16 cellular contexts compared by ENCODE assay signal in the genomic region with DNA sequence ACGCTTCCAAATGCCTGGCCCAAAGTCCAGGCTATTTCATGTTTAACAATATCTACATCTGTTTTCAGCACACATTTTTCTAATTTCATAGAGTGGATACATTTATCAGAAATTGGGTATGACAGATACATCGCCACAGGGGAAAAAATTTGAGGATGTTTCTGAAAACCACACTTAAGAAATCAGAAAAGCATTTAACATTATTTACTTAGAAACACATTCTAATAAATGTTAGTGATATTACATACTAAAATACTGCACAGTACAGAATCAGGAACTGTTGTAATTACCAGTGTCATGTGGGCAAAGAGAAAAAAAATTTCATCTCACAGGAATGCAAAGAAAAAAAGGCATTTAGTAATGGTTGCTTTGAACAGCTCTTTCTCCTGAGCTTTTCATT.
DNase-seq lines count a peak whose midpoint lies in the region; TF ChIP-seq lines count a peak whose summit lies in the region.
"Had no signal": no experiment of that assay in that cellular context is flagged by ENCODE, and none has a peak within 500 bp of the region (broad histone marks: within the 10 kb centered on the region; RNA-seq: fewer than 3 reads in every experiment).

No MANE protein-coding gene starts in this region.

- H3K9me3 Mint-ChIP-seq in osteocyte (ENCODE audit: unreplicated experiment), result no peaks in the 10 kb centered on the region
- H3K9me3 Mint-ChIP-seq in nephron progenitor cell, result no peaks in the 10 kb centered on the region

- H3K27me3 ChIP-seq in SK-N-SH (ENCODE audit: insufficient read depth), result no peaks in the 10 kb centered on the region
- H3K27me3 ChIP-seq: BLaER1 had no signal

- H3K4me2 ChIP-seq in SK-N-SH, result no peak overlapping the region
- H3K4me2 ChIP-seq: BLaER1 had no signal

- TF ChIP-seq CTCF in AG10803 (conservative IDR thresholded peaks at IDR 0.05; ENCODE audit: low read length) (no peak), SK-N-SH (IDR thresholded peaks at IDR 0.05) (no peak), osteocyte (IDR thresholded peaks at IDR 0.05) (no peak), nephron progenitor cell (IDR thresholded peaks at IDR 0.05) (no peak)

- H3K27ac Mint-ChIP-seq in osteocyte (ENCODE audit: unreplicated experiment) (peak overlapping the region; percentile 56), nephron progenitor cell (no peak overlapping the region)
- H3K27ac Mint-ChIP-seq: CD14-positive monocyte; CD4-positive, alpha-beta memory T cell; HFFc6 had no signal

- H2AFZ ChIP-seq in SK-N-SH (ENCODE audit: low read depth), result no peak overlapping the region
- H2AFZ ChIP-seq: GM23248 had no signal

- H3K79me2 ChIP-seq in SK-N-SH (ENCODE audit: insufficient read depth), result no peaks in the 10 kb centered on the region

- WGBS in SK-N-SH (ENCODE audit: low lambda C conversion rate), result 4% methylated on average over 2 of the region's 2 CpGs

- H3K9me3 ChIP-seq in SK-N-SH, result no peaks in the 10 kb centered on the region
- H3K9me3 ChIP-seq: BLaER1 had no signal

- peaks cover 62% of the 10 kb centered on the region for H3K4me1 Mint-ChIP-seq in osteocyte (ENCODE audit: unreplicated experiment)
- H3K4me1 Mint-ChIP-seq in nephron progenitor cell, result no peaks in the 10 kb centered on the region
- H3K4me1 Mint-ChIP-seq: CD14-positive monocyte; CD4-positive, alpha-beta memory T cell had no signal

- no peaks in the 10 kb centered on the region for H3K9me2 ChIP-seq in SK-N-SH

- peaks cover 0 to 10% of the 10 kb centered on the region in 2 experiments; a peak in 2 of 4 replicates for H3K4me1 ChIP-seq in SK-N-SH (ENCODE audit: control insufficient read depth in 1 of 2, insufficient read depth in 2 of 2, low read depth in 1 of 2, low read length in 1 of 2)
- H3K4me1 ChIP-seq: BLaER1 had no signal

- peak in 1 of 2 experiments; percentile 91; a peak in 2 of 4 replicates for TF ChIP-seq EP300 in SK-N-SH (IDR thresholded peaks at IDR 0.05; ENCODE audit: borderline replicate concordance in 1 of 2, low read depth in 1 of 2, low read length in 1 of 2)

- H3K36me3 ChIP-seq in SK-N-SH (replicated peaks in 1 of 2; ENCODE audit: control insufficient read depth in 1 of 2, insufficient read depth in 2 of 2, low read length in 1 of 2), result no peaks in the 10 kb centered on the region
- H3K36me3 ChIP-seq: BLaER1 had no signal

- H3K27me3 Mint-ChIP-seq in osteocyte (ENCODE audit: unreplicated experiment) (no peaks in the 10 kb centered on the region), nephron progenitor cell (ENCODE audit: low read depth, poor library complexity) (peaks cover 6% of the 10 kb centered on the region)
- H3K27me3 Mint-ChIP-seq: CD4-positive, alpha-beta memory T cell had no signal

- DNase-seq in AG10803 (ENCODE audit: low read depth) (peak; percentile 74), SK-N-SH (peak; percentile 45), dedifferentiated amniotic fluid mesenchymal stem cell (ENCODE audit: extremely low spot score) (peak; percentile 71), osteocyte (ENCODE audit: extremely low spot score, unreplicated experiment) (no peak), nephron progenitor cell (no peak), AG08395 (ENCODE audit: low spot score) (no peak)
- no peak for DNase-seq in stimulated activated CD4-positive, alpha-beta T cell treated with anti-CD3 and anti-CD28 coated beads, Interleukin-15, amount 100 ng/mL, for 24 hours
- DNase-seq: CD4-positive, alpha-beta memory T cell; DMS153; DMS79; GDM1; GM23248; H7; HFFc6 had no signal

- POLR2A ChIA-PET in SK-N-SH (lab: Yijun Ruan, JAX), result no interaction called here

- no peaks in the 10 kb centered on the region for H4K20me1 ChIP-seq in SK-N-SH (ENCODE audit: insufficient read depth)
- H4K20me1 ChIP-seq: BLaER1 had no signal

- no peak overlapping the region for H3K9ac ChIP-seq in SK-N-SH
- H3K9ac ChIP-seq: BLaER1, GM23248 had no signal

- H3K4me3 Mint-ChIP-seq in osteocyte (ENCODE audit: unreplicated experiment) (no peak overlapping the region), nephron progenitor cell (no peak overlapping the region)
- H3K4me3 Mint-ChIP-seq: CD14-positive monocyte; CD4-positive, alpha-beta memory T cell; HFFc6 had no signal

- no peak overlapping the region for H3K4me3 ChIP-seq in AG10803 (ENCODE audit: low read length)
- H3K4me3 ChIP-seq in SK-N-SH (ENCODE audit: low read depth in 2 of 2, low read length in 1 of 2), result no peak overlapping the region
- H3K4me3 ChIP-seq: BLaER1, GM23248 had no signal

- no peaks in the 10 kb centered on the region for H3K36me3 Mint-ChIP-seq in osteocyte (ENCODE audit: unreplicated experiment)
- no peaks in the 10 kb centered on the region for H3K36me3 Mint-ChIP-seq in nephron progenitor cell (ENCODE audit: low read depth)
- H3K36me3 Mint-ChIP-seq: CD14-positive monocyte; CD4-positive, alpha-beta memory T cell had no signal

- CTCF ChIA-PET in SK-N-SH (lab: Yijun Ruan, JAX), result interaction anchor here (0.6 to 0.8 kb wide), 2 partner anchors 148 to 1287 kb away, joined by 3 to 4 read pairs; no protein-coding TSS in a partner anchor

- peak; percentile 11; the same call in 1 of the 2 replicates for TF ChIP-seq RAD21 in SK-N-SH (IDR thresholded peaks at IDR 0.05; ENCODE audit: low read length)

- H3K27ac ChIP-seq in SK-N-SH (ENCODE audit: low read depth in 2 of 2, low read length in 1 of 2), result peak overlapping the region in 1 of 2 experiments; percentile 58; a peak in 2 of 4 replicates
- H3K27ac ChIP-seq: BLaER1, GM23248 had no signal

- no peaks in the 10 kb centered on the region for H3F3A ChIP-seq in SK-N-SH (replicated peaks; ENCODE audit: insufficient read depth)

TF ChIP-seq in SK-N-SH, 30 proteins besides CTCF, POLR2A, EP300 and RAD21 (continues in another document):
- TF ChIP-seq, protein P1, sequence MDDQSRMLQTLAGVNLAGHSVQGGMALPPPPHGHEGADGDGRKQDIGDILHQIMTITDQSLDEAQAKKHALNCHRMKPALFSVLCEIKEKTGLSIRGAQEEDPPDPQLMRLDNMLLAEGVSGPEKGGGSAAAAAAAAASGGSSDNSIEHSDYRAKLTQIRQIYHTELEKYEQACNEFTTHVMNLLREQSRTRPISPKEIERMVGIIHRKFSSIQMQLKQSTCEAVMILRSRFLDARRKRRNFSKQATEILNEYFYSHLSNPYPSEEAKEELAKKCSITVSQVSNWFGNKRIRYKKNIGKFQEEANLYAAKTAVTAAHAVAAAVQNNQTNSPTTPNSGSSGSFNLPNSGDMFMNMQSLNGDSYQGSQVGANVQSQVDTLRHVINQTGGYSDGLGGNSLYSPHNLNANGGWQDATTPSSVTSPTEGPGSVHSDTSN (IDR thresholded peaks at IDR 0.05), result no peak
- TF ChIP-seq TCF12 (IDR thresholded peaks at IDR 0.05) (peak; percentile 53), RCOR1 (IDR thresholded peaks at IDR 0.05; ENCODE audit: low read length) (peak; percentile 93), RXRA (IDR thresholded peaks at IDR 0.05; ENCODE audit: borderline replicate concordance, low read depth) (no peak), MXI1 (IDR thresholded peaks at IDR 0.05; ENCODE audit: low read depth, low read length) (0 out of 2 replicates have a peak, but pooled peaks have one; percentile 21), RFX5 (IDR thresholded peaks at IDR 0.05; ENCODE audit: low read length) (no peak), CHD2 (IDR thresholded peaks at IDR 0.05; ENCODE audit: low read length, partially characterized antibody) (peak; percentile 75), TAF1 (IDR thresholded peaks at IDR 0.05; ENCODE audit: borderline replicate concordance, low read depth, low read length) (no peak)
- TF ChIP-seq, protein P2, sequence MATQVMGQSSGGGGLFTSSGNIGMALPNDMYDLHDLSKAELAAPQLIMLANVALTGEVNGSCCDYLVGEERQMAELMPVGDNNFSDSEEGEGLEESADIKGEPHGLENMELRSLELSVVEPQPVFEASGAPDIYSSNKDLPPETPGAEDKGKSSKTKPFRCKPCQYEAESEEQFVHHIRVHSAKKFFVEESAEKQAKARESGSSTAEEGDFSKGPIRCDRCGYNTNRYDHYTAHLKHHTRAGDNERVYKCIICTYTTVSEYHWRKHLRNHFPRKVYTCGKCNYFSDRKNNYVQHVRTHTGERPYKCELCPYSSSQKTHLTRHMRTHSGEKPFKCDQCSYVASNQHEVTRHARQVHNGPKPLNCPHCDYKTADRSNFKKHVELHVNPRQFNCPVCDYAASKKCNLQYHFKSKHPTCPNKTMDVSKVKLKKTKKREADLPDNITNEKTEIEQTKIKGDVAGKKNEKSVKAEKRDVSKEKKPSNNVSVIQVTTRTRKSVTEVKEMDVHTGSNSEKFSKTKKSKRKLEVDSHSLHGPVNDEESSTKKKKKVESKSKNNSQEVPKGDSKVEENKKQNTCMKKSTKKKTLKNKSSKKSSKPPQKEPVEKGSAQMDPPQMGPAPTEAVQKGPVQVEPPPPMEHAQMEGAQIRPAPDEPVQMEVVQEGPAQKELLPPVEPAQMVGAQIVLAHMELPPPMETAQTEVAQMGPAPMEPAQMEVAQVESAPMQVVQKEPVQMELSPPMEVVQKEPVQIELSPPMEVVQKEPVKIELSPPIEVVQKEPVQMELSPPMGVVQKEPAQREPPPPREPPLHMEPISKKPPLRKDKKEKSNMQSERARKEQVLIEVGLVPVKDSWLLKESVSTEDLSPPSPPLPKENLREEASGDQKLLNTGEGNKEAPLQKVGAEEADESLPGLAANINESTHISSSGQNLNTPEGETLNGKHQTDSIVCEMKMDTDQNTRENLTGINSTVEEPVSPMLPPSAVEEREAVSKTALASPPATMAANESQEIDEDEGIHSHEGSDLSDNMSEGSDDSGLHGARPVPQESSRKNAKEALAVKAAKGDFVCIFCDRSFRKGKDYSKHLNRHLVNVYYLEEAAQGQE (IDR thresholded peaks at IDR 0.05; ENCODE audit: low read depth, low read length), result no peak
- TF ChIP-seq, protein P3, sequence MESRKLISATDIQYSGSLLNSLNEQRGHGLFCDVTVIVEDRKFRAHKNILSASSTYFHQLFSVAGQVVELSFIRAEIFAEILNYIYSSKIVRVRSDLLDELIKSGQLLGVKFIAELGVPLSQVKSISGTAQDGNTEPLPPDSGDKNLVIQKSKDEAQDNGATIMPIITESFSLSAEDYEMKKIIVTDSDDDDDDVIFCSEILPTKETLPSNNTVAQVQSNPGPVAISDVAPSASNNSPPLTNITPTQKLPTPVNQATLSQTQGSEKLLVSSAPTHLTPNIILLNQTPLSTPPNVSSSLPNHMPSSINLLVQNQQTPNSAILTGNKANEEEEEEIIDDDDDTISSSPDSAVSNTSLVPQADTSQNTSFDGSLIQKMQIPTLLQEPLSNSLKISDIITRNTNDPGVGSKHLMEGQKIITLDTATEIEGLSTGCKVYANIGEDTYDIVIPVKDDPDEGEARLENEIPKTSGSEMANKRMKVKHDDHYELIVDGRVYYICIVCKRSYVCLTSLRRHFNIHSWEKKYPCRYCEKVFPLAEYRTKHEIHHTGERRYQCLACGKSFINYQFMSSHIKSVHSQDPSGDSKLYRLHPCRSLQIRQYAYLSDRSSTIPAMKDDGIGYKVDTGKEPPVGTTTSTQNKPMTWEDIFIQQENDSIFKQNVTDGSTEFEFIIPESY (IDR thresholded peaks at IDR 0.05; ENCODE audit: borderline replicate concordance, low read depth), result no peak
- TF ChIP-seq, protein P4, sequence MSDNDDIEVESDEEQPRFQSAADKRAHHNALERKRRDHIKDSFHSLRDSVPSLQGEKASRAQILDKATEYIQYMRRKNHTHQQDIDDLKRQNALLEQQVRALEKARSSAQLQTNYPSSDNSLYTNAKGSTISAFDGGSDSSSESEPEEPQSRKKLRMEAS (IDR thresholded peaks at IDR 0.05; ENCODE audit: low read depth), result no peak

Comparison
In these comparisons a context has a peak if more than half of its experiments do, and no peak if none do; other contexts are left out.
1. DNase-seq: peak in AG10803 (single experiment), SK-N-SH (single experiment) and dedifferentiated amniotic fluid mesenchymal stem cell (single experiment); none in osteocyte (single experiment), nephron progenitor cell (single experiment), AG08395 (single experiment) and stimulated activated CD4-positive, alpha-beta T cell treated with anti-CD3 and anti-CD28 coated beads, Interleukin-15, amount 100 ng/mL, for 24 hours (single experiment).